In the genomic region with DNA sequence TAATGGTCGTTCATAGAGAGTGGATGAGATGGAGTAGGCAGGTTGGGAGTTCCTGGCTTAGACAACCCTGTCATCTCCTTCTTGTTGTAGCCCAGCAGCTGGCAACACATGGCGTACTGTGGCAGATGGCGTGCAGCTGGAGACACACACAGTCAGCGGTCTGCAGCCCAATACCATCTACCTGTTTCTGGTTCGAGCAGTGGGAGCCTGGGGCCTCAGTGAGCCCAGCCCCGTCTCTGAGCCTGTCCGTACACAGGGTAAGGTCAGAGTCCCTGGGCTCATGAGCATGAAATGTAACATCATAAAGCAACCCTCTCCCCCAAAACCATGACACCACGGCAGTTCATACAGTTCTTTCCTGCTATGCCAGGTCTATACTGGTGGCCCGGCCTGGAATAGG, we compare ENCODE assay signal across 22 cellular contexts. TPM values are rescaled to one million over a fixed set of nuclear protein-coding genes. Genes with fewer than 3 reads are reported as not detected.
"Had no signal": no experiment of that assay in that cellular context is flagged by ENCODE, and none has a peak within 500 bp of the region (broad histone marks: within the 10 kb centered on the region; RNA-seq: fewer than 3 reads in every experiment).

No MANE protein-coding gene starts in this region.

- DNase-seq: activated CD4-positive, alpha-beta T cell treated with anti-CD3 and anti-CD28 coated beads for 4 hours; activated CD4-positive, alpha-beta T cell treated with anti-CD3 and anti-CD28 coated beads, Interleukin-2, amount 50 U/mL, for 48 hours; activated CD4-positive, CD25-positive, alpha-beta regulatory T cell; activated gamma-delta T cell; activated naive CD4-positive, alpha-beta T cell treated with anti-CD3 and anti-CD28 coated beads, Interleukin-2, amount 50 U/mL, for 16 hours; activated naive CD8-positive, alpha-beta T cell treated with anti-CD3 and anti-CD28 coated beads, Interleukin-2, amount 50 U/mL, for 24 hours; activated T-cell treated with anti-CD3 and anti-CD28 coated beads, Interleukin-2, amount 50 U/mL, for 72 hours; foreskin keratinocyte; kidney; lower lobe of right lung; mesendoderm; naive B cell; stimulated activated CD4-positive, alpha-beta T cell treated with anti-CD3 and anti-CD28 coated beads, Interleukin-2, amount 100 ng/mL, for 24 hours; stimulated activated naive CD8-positive, alpha-beta T cell treated with anti-CD3 and anti-CD28 coated beads, Interleukin-15, amount 100 ng/mL, for 72 hours; T-helper 17 cell had no signal

- ATAC-seq: activated naive CD8-positive, alpha-beta T cell treated with anti-CD3 and anti-CD28 coated beads, Interleukin-2, amount 50 U/mL, for 24 hours; activated T-cell treated with anti-CD3 and anti-CD28 coated beads, Interleukin-2, amount 50 U/mL, for 72 hours; foreskin keratinocyte; lower lobe of right lung; stimulated activated effector memory CD8-positive, alpha-beta T cell treated with anti-CD3 and anti-CD28 coated beads, Interleukin-12 subunit alpha, Interleukin-12 subunit beta, amount 100 ng/mL, for 72 hours; stimulated activated naive CD8-positive, alpha-beta T cell treated with anti-CD3 and anti-CD28 coated beads, Interleukin-15, amount 100 ng/mL, for 72 hours; T-helper 17 cell had no signal

RNA-seq across cellular contexts. Expression of gene ROBO4, which starts 23.7 kb away (rescaled TPM):
- total RNA-seq: activated T-cell treated with anti-CD3 and anti-CD28 coated beads, Interleukin-2, amount 50 U/mL, for 72 hours; T-helper 17 cell had no signal

RNA-seq across cellular contexts. Expression of gene HEPN1, which starts 45.1 kb away (rescaled TPM):
- total RNA-seq: activated T-cell treated with anti-CD3 and anti-CD28 coated beads, Interleukin-2, amount 50 U/mL, for 72 hours; cardiac muscle cell; cerebellum; foreskin keratinocyte; kidney; lower lobe of right lung; mucosa of gallbladder; prostate gland; skeletal muscle tissue; T-helper 17 cell; urinary bladder had no signal
